8 cellular contexts compared by ENCODE assay signal in the genomic region with DNA sequence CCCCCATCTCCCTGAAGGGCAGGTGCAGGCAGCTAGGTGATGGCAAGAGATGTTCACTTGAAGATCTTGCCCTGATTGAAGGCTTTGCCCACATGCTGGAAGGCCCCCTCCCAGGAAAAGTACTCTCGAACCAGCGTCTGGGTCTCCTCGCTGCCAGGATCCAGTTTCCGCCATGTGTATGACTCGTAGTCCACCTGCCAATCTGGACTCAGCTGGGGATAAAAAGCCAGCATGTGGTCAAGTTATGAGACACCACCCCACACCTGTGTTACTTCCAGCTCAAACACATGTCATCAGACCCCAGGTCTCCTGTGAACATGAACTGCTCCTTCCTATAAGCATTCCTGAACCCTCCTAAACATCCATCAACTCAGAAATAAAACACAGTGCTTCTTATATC. TPM values are rescaled to one million over a fixed set of nuclear protein-coding genes. Genes with fewer than 3 reads are reported as not detected.
DNase-seq lines count a peak whose midpoint lies in the region; ATAC-seq, FAIRE-seq and TF ChIP-seq lines count a peak whose summit lies in the region.
"Not testable (repeated sequence)": the region's sequence is repeated elsewhere in the genome, so short reads cannot be mapped to it uniquely, and the experiment has no call there.

No MANE protein-coding gene starts in this region.

- not testable (repeated sequence) for H3K9me3 ChIP-seq in HUES48 (ENCODE audit: control insufficient read depth, insufficient read depth, low read length); SJSA1 (replicated peaks); colonic mucosa; left ventricle myocardium inferior (replicated peaks); small intestine (ENCODE audit: control insufficient read depth, low read depth); aorta (ENCODE audit: control insufficient read depth, low read length)

- peak overlapping the region; percentile 82 for H3K27ac Mint-ChIP-seq in activated naive CD4-positive, alpha-beta T cell treated with anti-CD3 and anti-CD28 coated beads for 36 hours

- H3K4me1 ChIP-seq in HUES48 (ENCODE audit: control insufficient read depth, insufficient read depth, low read length) = peaks cover 49% of the 10 kb centered on the region
- peaks cover 57% of the 10 kb centered on the region for H3K4me1 ChIP-seq in SJSA1 (replicated peaks)
- H3K4me1 ChIP-seq in colonic mucosa = peaks cover 27% of the 10 kb centered on the region
- H3K4me1 ChIP-seq in left ventricle myocardium inferior = peaks cover 58% of the 10 kb centered on the region
- peaks cover 3 to 20% of the 10 kb centered on the region in 2 donors for H3K4me1 ChIP-seq in small intestine (ENCODE audit: control insufficient read depth in 2 of 2, insufficient read depth in 1 of 2, low read depth in 1 of 2, low read length in 1 of 2)
- H3K4me1 ChIP-seq in aorta (ENCODE audit: control insufficient read depth in 1 of 2, insufficient read depth in 2 of 2, low read length in 2 of 2) = not testable (repeated sequence)

- H3K36me3 ChIP-seq in HUES48 (ENCODE audit: control insufficient read depth, insufficient read depth, low read length) (peaks cover 64% of the 10 kb centered on the region), SJSA1 (peaks cover 81% of the 10 kb centered on the region), colonic mucosa (peaks cover 15% of the 10 kb centered on the region), left ventricle myocardium inferior (peaks cover 63% of the 10 kb centered on the region)
- H3K36me3 ChIP-seq in small intestine (ENCODE audit: control insufficient read depth in 2 of 2, insufficient read depth in 2 of 2, low read length in 2 of 2); aorta (ENCODE audit: control insufficient read depth in 1 of 2, insufficient read depth in 2 of 2, low read length in 1 of 2): not testable (repeated sequence)

- DNase-seq in SJSA1 (ENCODE audit: low read depth in 1 of 2, low spot score in 2 of 2); activated naive CD4-positive, alpha-beta T cell treated with anti-CD3 and anti-CD28 coated beads for 36 hours; colonic mucosa; small intestine; aorta: not testable (repeated sequence)
- DNase-seq in left ventricle myocardium inferior = peak; percentile 9
- peak; percentile 55 for DNase-seq in myocyte (ENCODE audit: low read depth)

- H3K9ac ChIP-seq in HUES48 (ENCODE audit: low read depth, low read length) = peak overlapping the region; percentile 3; the same call in 1 of the 2 replicates
- H3K9ac ChIP-seq in colonic mucosa (ENCODE audit: low read depth in 2 of 2, low read length in 2 of 2) = not testable (repeated sequence)

- H3K4me1 Mint-ChIP-seq in activated naive CD4-positive, alpha-beta T cell treated with anti-CD3 and anti-CD28 coated beads for 36 hours (ENCODE audit: low read depth) = peaks cover 76% of the 10 kb centered on the region

- 81 to 87% (median 84%) methylated on average over 5 of the region's 5 CpGs for WGBS in small intestine, 3 donors
- 66 to 78% methylated on average over 5 of the region's 5 CpGs for WGBS in aorta, 2 donors

- intact Hi-C loops in activated naive CD4-positive, alpha-beta T cell treated with anti-CD3 and anti-CD28 coated beads for 36 hours (cut with micrococcal nuclease) = loop anchor here (1.0 to 10.0 kb wide), 7 partner anchors 14 to 1125 kb away; a partner anchor contains a TSS
- intact Hi-C loops in colonic mucosa (cut with DNase I) = loop anchor here (5.0 kb wide), 3 partner anchors 62 to 157 kb away; no protein-coding TSS in a partner anchor
- intact Hi-C loops in left ventricle myocardium inferior (cut with micrococcal nuclease) = not testable (repeated sequence)
- intact Hi-C loops in aorta (cut with DNase I) = loop anchor here in 1 of 2 donors (1.0 to 5.0 kb wide), 3 partner anchors 15 to 157 kb away; no protein-coding TSS in a partner anchor

- not testable (repeated sequence) for H3K9me3 Mint-ChIP-seq in activated naive CD4-positive, alpha-beta T cell treated with anti-CD3 and anti-CD28 coated beads for 36 hours

- CTCF ChIA-PET in activated naive CD4-positive, alpha-beta T cell treated with anti-CD3 and anti-CD28 coated beads for 36 hours (lab: Charles Lee) = interaction anchor here (0.6 to 6.1 kb wide), 7 partner anchors 8 to 165 kb away, joined by 3 to 61 read pairs (median 10); a partner anchor contains a TSS

- H3K27ac ChIP-seq in HUES48 (ENCODE audit: low read depth, low read length) (peak overlapping the region; percentile 86), SJSA1 (peak overlapping the region; percentile 45), colonic mucosa (peak overlapping the region; percentile 67), left ventricle myocardium inferior (replicated peaks) (peak overlapping the region; percentile 78), small intestine (ENCODE audit: low read depth in 1 of 2, low read length in 1 of 2) (peak overlapping the region; percentile 36 to 38), aorta (ENCODE audit: low read depth in 1 of 2, low read length in 2 of 2) (peak overlapping the region; percentile 22 to 81)

- FAIRE-seq in small intestine (lab: Jason Lieb, UNC) = not testable (repeated sequence)

- not testable (repeated sequence) for ATAC-seq in aorta (ENCODE audit: low FRiP score)

- not testable (repeated sequence) for H3K27me3 ChIP-seq in HUES48 (ENCODE audit: control insufficient read depth, insufficient read depth, low read length); SJSA1 (replicated peaks); colonic mucosa; left ventricle myocardium inferior (ENCODE audit: low read depth); small intestine (ENCODE audit: control insufficient read depth in 2 of 2, insufficient read depth in 2 of 2, low read length in 2 of 2); aorta (ENCODE audit: control insufficient read depth in 1 of 2, insufficient read depth in 2 of 2, low read length in 1 of 2)

- H3K36me3 Mint-ChIP-seq in activated naive CD4-positive, alpha-beta T cell treated with anti-CD3 and anti-CD28 coated beads for 36 hours (ENCODE audit: low read depth) = peaks cover 58% of the 10 kb centered on the region

- TF ChIP-seq CTCF in colonic mucosa (IDR thresholded peaks at IDR 0.05); left ventricle myocardium inferior (IDR thresholded peaks at IDR 0.05; ENCODE audit: borderline replicate concordance): not testable (repeated sequence)

- H3K4me3 Mint-ChIP-seq in activated naive CD4-positive, alpha-beta T cell treated with anti-CD3 and anti-CD28 coated beads for 36 hours = not testable (repeated sequence)

- H3K4me3 ChIP-seq in HUES48 (ENCODE audit: low read depth, low read length); SJSA1; colonic mucosa; small intestine (ENCODE audit: low read depth in 1 of 2, low read length in 2 of 2); aorta (ENCODE audit: low read length in 2 of 2): not testable (repeated sequence)
- peak overlapping the region; percentile 14 for H3K4me3 ChIP-seq in left ventricle myocardium inferior

- not testable (repeated sequence) for H3K27me3 Mint-ChIP-seq in activated naive CD4-positive, alpha-beta T cell treated with anti-CD3 and anti-CD28 coated beads for 36 hours (ENCODE audit: low read depth)

RNA-seq across cellular contexts. Expression of a gene that starts 13.0 kb away (rescaled TPM):
- total RNA-seq in SJSA1 (2014; rRNA removed; shearing (Covaris generic)) = 306 and 345 TPM in 2 replicates
- total RNA-seq in activated naive CD4-positive, alpha-beta T cell treated with anti-CD3 and anti-CD28 coated beads for 36 hours = 1 to 10 TPM; 9.2 to 9.4 TPM
- total RNA-seq in colonic mucosa (100 to 1,000 TPM; 458 to 631 TPM), left ventricle myocardium inferior (290 TPM), myocyte (141 and 144 TPM in 2 replicates), aorta (1,000 to 10,000 TPM; 1,149 to 1,263 TPM)
- polyA plus RNA-seq in myocyte (2012) = 151 TPM
- polyA plus RNA-seq in small intestine (100 to 1,000 TPM in 1 of 3 donors, 10 to 100 TPM in 2; 72.1 to 110 (median 74.0) TPM), aorta (100 to 1,000 TPM; 146 to 237 TPM)

RNA-seq across cellular contexts. Expression of a gene that starts 14.1 kb away (rescaled TPM):
- total RNA-seq in SJSA1 (2014; rRNA removed; shearing (Covaris generic)) = 1,705 and 1,743 TPM in 2 replicates
- 1,000 to 10,000 TPM; 2,282 to 2,440 TPM for total RNA-seq in activated naive CD4-positive, alpha-beta T cell treated with anti-CD3 and anti-CD28 coated beads for 36 hours
- total RNA-seq in colonic mucosa (1,000 to 10,000 TPM; 1,328 to 1,358 TPM), left ventricle myocardium inferior (958 TPM), myocyte (1,484 and 1,704 TPM in 2 replicates), aorta (100 to 1,000 TPM; 787 to 987 TPM)
- polyA plus RNA-seq in myocyte (2012) = 1,763 TPM
- polyA plus RNA-seq in small intestine (1,000 to 10,000 TPM; 1,124 to 2,500 (median 1,741) TPM), aorta (1,000 to 10,000 TPM; 1,251 to 1,857 TPM)

RNA-seq across cellular contexts. Expression of a gene that starts 31.7 kb away (rescaled TPM):
- 8.5 and 10.1 TPM in 2 replicates for total RNA-seq in SJSA1 (2014; rRNA removed; shearing (Covaris generic))
- 10 to 100 TPM; 38.2 to 42.0 TPM for total RNA-seq in activated naive CD4-positive, alpha-beta T cell treated with anti-CD3 and anti-CD28 coated beads for 36 hours
- 10 to 100 TPM; 11.1 to 26.2 TPM for total RNA-seq in colonic mucosa
- 12.5 TPM for total RNA-seq in left ventricle myocardium inferior
- total RNA-seq in myocyte = 7.5 and 8.1 TPM in 2 replicates
- 13.5 TPM for polyA plus RNA-seq in myocyte (2012)
- polyA plus RNA-seq in small intestine = 10 to 100 TPM in 2 of 3 donors, 1 to 10 TPM in 1; 7.8 to 20.1 (median 13.7) TPM
- total RNA-seq in aorta = 10 to 100 TPM; 14.8 to 14.9 TPM
- 10 to 100 TPM in 1 of 2 donors, 1 to 10 TPM in 1; 1.6 to 10.8 TPM for polyA plus RNA-seq in aorta

RNA-seq across cellular contexts. Expression of a gene that starts 42.0 kb away (rescaled TPM):
- 128 and 214 TPM in 2 replicates for total RNA-seq in SJSA1 (2014; rRNA removed; shearing (Covaris generic))
- total RNA-seq in activated naive CD4-positive, alpha-beta T cell treated with anti-CD3 and anti-CD28 coated beads for 36 hours = 100 to 1,000 TPM; 191 to 197 TPM
- total RNA-seq in colonic mucosa = 100 to 1,000 TPM in 1 of 2 donors, 10 to 100 TPM in 1; 91.0 to 133 TPM
- 26.3 TPM for total RNA-seq in left ventricle myocardium inferior
- total RNA-seq in myocyte = 66.9 and 72.4 TPM in 2 replicates
- 51.4 TPM for polyA plus RNA-seq in myocyte (2012)
- polyA plus RNA-seq in small intestine = 10 to 100 TPM; 40.5 to 64.7 (median 40.9) TPM
- 10 to 100 TPM; 80.1 to 87.9 TPM for total RNA-seq in aorta
- 10 to 100 TPM; 13.5 to 40.3 TPM for polyA plus RNA-seq in aorta

RNA-seq across cellular contexts. Expression of a gene that starts 52.9 kb away (rescaled TPM):
- 19.8 and 28.1 TPM in 2 replicates for total RNA-seq in SJSA1 (2014; rRNA removed; shearing (Covaris generic))
- total RNA-seq in activated naive CD4-positive, alpha-beta T cell treated with anti-CD3 and anti-CD28 coated beads for 36 hours = 10 to 100 TPM; 81.8 to 97.1 TPM
- 10 to 100 TPM; 37.5 to 58.7 TPM for total RNA-seq in colonic mucosa
- 14.6 TPM for total RNA-seq in left ventricle myocardium inferior
- total RNA-seq in myocyte = 11.3 and 17.6 TPM in 2 replicates
- polyA plus RNA-seq in myocyte (2012) = 31.5 TPM
- polyA plus RNA-seq in small intestine = 10 to 100 TPM; 28.8 to 46.2 (median 42.3) TPM
- total RNA-seq in aorta = 100 to 1,000 TPM in 1 of 2 donors, 10 to 100 TPM in 1; 93.7 to 134 TPM
- 100 to 1,000 TPM in 1 of 2 donors, 10 to 100 TPM in 1; 15.7 to 182 TPM for polyA plus RNA-seq in aorta

Comparison
In these comparisons a context has a peak if more than half of its experiments do, and no peak if none do; other contexts are left out.
1. RNA of a gene that starts 13.0 kb away (total RNA-seq): 1,149 to 1,263 TPM in aorta, 458 to 631 TPM in colonic mucosa, 306 to 345 TPM in SJSA1, 290 TPM in left ventricle myocardium inferior (single experiment) and 141 to 144 TPM in myocyte; 9.2 to 9.4 TPM in activated naive CD4-positive, alpha-beta T cell treated with anti-CD3 and anti-CD28 coated beads for 36 hours; every median in the first group is over 10 times any median in the second.
2. Peak in every context shown above with its lines, with median percentiles within 50 percentile points of each other: H3K27ac ChIP-seq.